Comparison of ENCODE assay signal across 9 cellular contexts in genomic region chr13:24605923-24606372, GRCh38.
A peak's percentile ranks its signal among the peaks of the same experiment; 100 is the strongest.
DNase-seq lines count a peak whose midpoint lies in the region; ATAC-seq and TF ChIP-seq lines count a peak whose summit lies in the region.
"Had no signal": no experiment of that assay in that cellular context is flagged by ENCODE, and none has a peak within 500 bp of the region (broad histone marks: within the 10 kb centered on the region; RNA-seq: fewer than 3 reads in every experiment).

No MANE protein-coding gene starts in this region.

- H3K4me3 ChIP-seq in endodermal cell (ENCODE audit: low read length) (no peak overlapping the region), upper lobe of right lung (no peak overlapping the region)

- H3K36me3 ChIP-seq in endodermal cell (ENCODE audit: control insufficient read depth, insufficient read depth, low read length) (no peaks in the 10 kb centered on the region), upper lobe of right lung (no peaks in the 10 kb centered on the region)

- no peaks in the 10 kb centered on the region for H3K36me3 Mint-ChIP-seq in endodermal cell (ENCODE audit: low read depth)

- DNase-seq in stimulated activated naive CD8-positive, alpha-beta T cell treated with anti-CD3 and anti-CD28 coated beads, Interleukin-15, Interleukin-2, amounts not matched to agents 100 U/mL and 50 U/mL, for 24 hours = no peak
- no peak for DNase-seq in stimulated activated naive CD8-positive, alpha-beta T cell treated with anti-CD3 and anti-CD28 coated beads, Interleukin-15, amount 100 ng/mL, for 72 hours
- DNase-seq in NCI-H2029 treated with DMSO at 0.1 percent for 48 hours (lab: John Stamatoyannopoulos, UW) = peak; percentile 13
- DNase-seq in endodermal cell = peak; percentile 72
- DNase-seq in upper lobe of right lung = no peak
- DNase-seq in nucleus accumbens (lab: John Stamatoyannopoulos, UW) = no peak
- DNase-seq: effector memory CD4-positive, alpha-beta T cell had no signal

- no peak overlapping the region for H3K9ac ChIP-seq in endodermal cell (ENCODE audit: extremely low read depth, low read length, poor library complexity, severe bottlenecking)

- H3K27me3 ChIP-seq in endodermal cell (ENCODE audit: control insufficient read depth, insufficient read depth, low read length, poor library complexity, severe bottlenecking) = no peaks in the 10 kb centered on the region
- H3K27me3 ChIP-seq in upper lobe of right lung = no peaks in the 10 kb centered on the region

- peaks cover 45% of the 10 kb centered on the region for H3K4me1 Mint-ChIP-seq in stimulated activated naive CD8-positive, alpha-beta T cell treated with anti-CD3 and anti-CD28 coated beads, Interleukin-15, amount 100 ng/mL, for 72 hours
- no peaks in the 10 kb centered on the region for H3K4me1 Mint-ChIP-seq in endodermal cell

- WGBS in endodermal cell (ENCODE audit: insufficient coverage in 1 of 2, insufficient read length in 1 of 2), 2 experiments = 83 to 84% methylated on average over 2 to 6 of the region's 6 CpGs

- peak; percentile 54 for ATAC-seq in stimulated activated naive CD8-positive, alpha-beta T cell treated with anti-CD3 and anti-CD28 coated beads, Interleukin-15, Interleukin-2, amounts not matched to agents 100 U/mL and 50 U/mL, for 24 hours
- no peak for ATAC-seq in stimulated activated naive CD8-positive, alpha-beta T cell treated with anti-CD3 and anti-CD28 coated beads, Interleukin-15, amount 100 ng/mL, for 72 hours
- ATAC-seq in upper lobe of right lung (peak; percentile 72), HG02571 (IDR thresholded peaks at IDR 0.05; ENCODE audit: unreplicated experiment) (no peak), GM21786 (IDR thresholded peaks at IDR 0.05; ENCODE audit: unreplicated experiment) (no peak)

- H3K27ac Mint-ChIP-seq in stimulated activated naive CD8-positive, alpha-beta T cell treated with anti-CD3 and anti-CD28 coated beads, Interleukin-15, amount 100 ng/mL, for 72 hours = peak overlapping the region in 1 of 2 donors; percentile 64
- H3K27ac Mint-ChIP-seq in endodermal cell = peak overlapping the region; percentile 58

- no peaks in the 10 kb centered on the region for H3K27me3 Mint-ChIP-seq in stimulated activated naive CD8-positive, alpha-beta T cell treated with anti-CD3 and anti-CD28 coated beads, Interleukin-15, amount 100 ng/mL, for 72 hours
- peaks cover 32% of the 10 kb centered on the region for H3K27me3 Mint-ChIP-seq in endodermal cell (ENCODE audit: insufficient read depth)

- H3K4me1 ChIP-seq in endodermal cell (ENCODE audit: control insufficient read depth, insufficient read depth, low read length) (no peaks in the 10 kb centered on the region), upper lobe of right lung (no peaks in the 10 kb centered on the region)

- H3K9me3 ChIP-seq in endodermal cell (ENCODE audit: control insufficient read depth, low read length) = no peaks in the 10 kb centered on the region
- no peaks in the 10 kb centered on the region for H3K9me3 ChIP-seq in upper lobe of right lung

- intact Hi-C loops in upper lobe of right lung (cut with DNase I) = no loop called here

- no peak overlapping the region for H3K27ac ChIP-seq in endodermal cell (ENCODE audit: low read depth, low read length)
- H3K27ac ChIP-seq in upper lobe of right lung = no peak overlapping the region

- H3K9me3 Mint-ChIP-seq in stimulated activated naive CD8-positive, alpha-beta T cell treated with anti-CD3 and anti-CD28 coated beads, Interleukin-15, amount 100 ng/mL, for 72 hours = peaks cover 19 to 22% of the 10 kb centered on the region in 2 donors
- H3K9me3 Mint-ChIP-seq in endodermal cell = peaks cover 14% of the 10 kb centered on the region

- peak; percentile 69 for TF ChIP-seq CTCF in endodermal cell (conservative IDR thresholded peaks at IDR 0.05)
- TF ChIP-seq CTCF in upper lobe of right lung (IDR thresholded peaks at IDR 0.05) = peak; percentile 29

- no peak overlapping the region for H3K4me3 Mint-ChIP-seq in stimulated activated naive CD8-positive, alpha-beta T cell treated with anti-CD3 and anti-CD28 coated beads, Interleukin-15, amount 100 ng/mL, for 72 hours
- no peak overlapping the region for H3K4me3 Mint-ChIP-seq in endodermal cell

Comparison
In these comparisons a context has a peak if more than half of its experiments do, and no peak if none do; other contexts are left out.
1. ATAC-seq: peak in stimulated activated naive CD8-positive, alpha-beta T cell treated with anti-CD3 and anti-CD28 coated beads, Interleukin-15, Interleukin-2, amounts not matched to agents 100 U/mL and 50 U/mL, for 24 hours (single experiment) and upper lobe of right lung (single experiment); none in stimulated activated naive CD8-positive, alpha-beta T cell treated with anti-CD3 and anti-CD28 coated beads, Interleukin-15, amount 100 ng/mL, for 72 hours (single experiment), HG02571 (single experiment) and GM21786 (single experiment).
2. DNase-seq: peak in NCI-H2029 treated with DMSO at 0.1 percent for 48 hours (single experiment) and endodermal cell (single experiment); none in stimulated activated naive CD8-positive, alpha-beta T cell treated with anti-CD3 and anti-CD28 coated beads, Interleukin-15, Interleukin-2, amounts not matched to agents 100 U/mL and 50 U/mL, for 24 hours (single experiment), stimulated activated naive CD8-positive, alpha-beta T cell treated with anti-CD3 and anti-CD28 coated beads, Interleukin-15, amount 100 ng/mL, for 72 hours (0 of 2), upper lobe of right lung (single experiment) and nucleus accumbens (0 of 56).